ENCODE assay signal across 7 cellular contexts in the genomic region with DNA sequence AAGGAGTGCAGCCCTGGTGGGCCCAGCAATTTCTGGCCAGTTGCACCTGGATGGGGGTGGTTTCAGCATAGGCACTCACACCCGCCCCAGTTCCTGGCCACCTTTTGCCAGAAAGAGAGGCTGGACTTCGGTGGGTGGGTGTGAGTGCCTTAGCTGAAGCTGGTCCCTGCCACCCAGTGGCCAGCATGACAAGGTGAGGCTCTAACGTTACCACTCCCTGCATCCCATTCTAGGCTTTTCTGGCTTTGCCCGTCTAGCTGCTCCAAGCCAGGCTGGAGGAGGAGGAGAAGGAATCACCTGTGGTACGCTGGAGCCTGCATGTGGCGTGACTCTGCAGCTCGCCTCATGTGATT. TPM values are rescaled to one million over a fixed set of nuclear protein-coding genes. Genes with fewer than 3 reads are reported as not detected.
DNase-seq lines count a peak whose midpoint lies in the region; ATAC-seq, FAIRE-seq and TF ChIP-seq lines count a peak whose summit lies in the region.
"Not testable (repeated sequence)": the region's sequence is repeated elsewhere in the genome, so short reads cannot be mapped to it uniquely, and the experiment has no call there.
"Had no signal": no experiment of that assay in that cellular context is flagged by ENCODE, and none has a peak within 500 bp of the region (broad histone marks: within the 10 kb centered on the region; RNA-seq: fewer than 3 reads in every experiment).

No MANE protein-coding gene starts in this region.

- not testable (repeated sequence) for H3K9me3 ChIP-seq in A549; HCT116 (ENCODE audit: control insufficient read depth in 1 of 2, insufficient read depth in 1 of 2, low read depth in 1 of 2, low read length in 2 of 2); Panc1 (ENCODE audit: control insufficient read depth, insufficient read depth, low read depth, low read length); GM12878 (replicated peaks; ENCODE audit: control insufficient read depth, insufficient read depth, low read length); HepG2 (ENCODE audit: low read length)

- H3K36me3 ChIP-seq in HCT116 (ENCODE audit: control insufficient read depth in 1 of 2, insufficient read depth in 2 of 2, low read length in 2 of 2); Panc1 (ENCODE audit: control insufficient read depth, insufficient read depth, low read length); GM12878 (ENCODE audit: control insufficient read depth in 2 of 2, insufficient read depth in 2 of 2, low read length in 1 of 2); HepG2 (replicated peaks in 1 of 2; ENCODE audit: control insufficient read depth in 1 of 2, insufficient read depth in 2 of 2, low read length in 2 of 2): not testable (repeated sequence)

- ATAC-seq in A549 (peak; percentile 69 to 73; a peak in 4 of 6 replicates), HCT116 (peak; percentile 58), Panc1 (peak; percentile 84), GM12878 (peak; percentile 41; the same call in 1 of the 3 replicates), HepG2 (peak; percentile 89)
- peak; percentile 37 for ATAC-seq in stimulated activated effector memory CD8-positive, alpha-beta T cell treated with anti-CD3 and anti-CD28 coated beads, Interleukin-12 subunit alpha, Interleukin-12 subunit beta, amount 100 ng/mL, for 72 hours

- H3K4me3 ChIP-seq in A549; HCT116 (replicated peaks in 1 of 2; ENCODE audit: low read depth in 1 of 2, low read length in 2 of 2); Panc1 (ENCODE audit: low read depth in 2 of 2, low read length in 2 of 2); GM12878; HepG2 (replicated peaks in 1 of 3; ENCODE audit: insufficient read depth in 1 of 3, low read depth in 2 of 3, low read length in 3 of 3): not testable (repeated sequence)

- not testable (repeated sequence) for H3K4me3 Mint-ChIP-seq in stimulated activated effector memory CD8-positive, alpha-beta T cell treated with anti-CD3 and anti-CD28 coated beads, Interleukin-12 subunit alpha, Interleukin-12 subunit beta, amount 100 ng/mL, for 72 hours

- not testable (repeated sequence) for DNase-seq in A549 (ENCODE audit: low read depth in 1 of 2, low spot score in 1 of 2); HCT116 (ENCODE audit: low read depth, low spot score); Panc1 (ENCODE audit: low read depth, low spot score); GM12878 (ENCODE audit: low read depth, low spot score); HepG2 (ENCODE audit: low spot score); stimulated activated effector memory CD8-positive, alpha-beta T cell treated with anti-CD3 and anti-CD28 coated beads, Interleukin-12 subunit alpha, Interleukin-12 subunit beta, amount 100 ng/mL, for 72 hours (ENCODE audit: low spot score in 2 of 2)

- TF ChIP-seq POLR2A in A549 (IDR thresholded peaks at IDR 0.05; ENCODE audit: low read length); HCT116 (IDR thresholded peaks at IDR 0.05; ENCODE audit: borderline replicate concordance, extremely low read depth, insufficient read depth, insufficient read length); GM12878 (IDR thresholded peaks at IDR 0.05; ENCODE audit: low read depth, low read length); HepG2 (IDR thresholded peaks at IDR 0.05; ENCODE audit: insufficient read depth in 1 of 2, low read depth in 2 of 2, low read length in 2 of 2): not testable (repeated sequence)

- H3K9me2 ChIP-seq in HCT116 (ENCODE audit: insufficient read depth): not testable (repeated sequence)

- H3K27ac Mint-ChIP-seq in stimulated activated effector memory CD8-positive, alpha-beta T cell treated with anti-CD3 and anti-CD28 coated beads, Interleukin-12 subunit alpha, Interleukin-12 subunit beta, amount 100 ng/mL, for 72 hours: not testable (repeated sequence)

- H3K4me1 ChIP-seq in A549; HCT116 (ENCODE audit: control insufficient read depth in 1 of 2, insufficient read depth in 2 of 2, low read length in 2 of 2); Panc1 (ENCODE audit: control insufficient read depth, insufficient read depth, low read length); GM12878 (ENCODE audit: control insufficient read depth, insufficient read depth, low read length); HepG2 (ENCODE audit: insufficient read depth, low read length): not testable (repeated sequence)

- not testable (repeated sequence) for H3K27ac ChIP-seq in A549; HCT116 (ENCODE audit: low read depth, low read length); Panc1 (ENCODE audit: low read length); GM12878 (ENCODE audit: control insufficient read depth, insufficient read depth); HepG2 (ENCODE audit: extremely low read length, insufficient read depth, low read length)

- not testable (repeated sequence) for BruUV-seq in HCT116 (replicated peaks; lab: Mats Ljungman, UMichigan); Panc1 (replicated peaks; lab: Mats Ljungman, UMichigan); GM12878 (replicated peaks; lab: Mats Ljungman, UMichigan); HepG2 (replicated peaks; lab: Mats Ljungman, UMichigan)

- not testable (repeated sequence) for H2AFZ ChIP-seq in HCT116 (ENCODE audit: low read depth, low read length, poor library complexity, severe bottlenecking); GM12878 (ENCODE audit: control insufficient read depth, low read depth, low read length); HepG2 (ENCODE audit: low read length)

- intact Hi-C loops in HCT116 (cut with micrococcal nuclease); Panc1 (cut with micrococcal nuclease; ENCODE audit: unreplicated experiment); HepG2 (cut with micrococcal nuclease; ENCODE audit: unreplicated experiment): not testable (repeated sequence)
- intact Hi-C loops in GM12878 (cut with micrococcal nuclease; ENCODE audit: unreplicated experiment): loop anchor here (5.0 kb wide), 1 partner anchor 1412 kb away; no protein-coding TSS in a partner anchor

- H3K4me2 ChIP-seq in A549; HCT116 (ENCODE audit: low read length); GM12878 (ENCODE audit: control insufficient read depth, insufficient read depth); HepG2 (ENCODE audit: low read depth, low read length): not testable (repeated sequence)

- not testable (repeated sequence) for H3K9ac ChIP-seq in HCT116 (ENCODE audit: low read length); GM12878 (ENCODE audit: control insufficient read depth, insufficient read depth, low read length); HepG2 (ENCODE audit: insufficient read depth, low read depth, low read length)

- H3K36me3 Mint-ChIP-seq in stimulated activated effector memory CD8-positive, alpha-beta T cell treated with anti-CD3 and anti-CD28 coated beads, Interleukin-12 subunit alpha, Interleukin-12 subunit beta, amount 100 ng/mL, for 72 hours: not testable (repeated sequence)

- SMC1A ChIA-PET in GM12878 (lab: Charles Lee; ENCODE audit: uncharacterized antibody, unreplicated experiment): not testable (repeated sequence)

- not testable (repeated sequence) for TF ChIP-seq CTCF in A549 (IDR thresholded peaks at IDR 0.05); HCT116 (IDR thresholded peaks at IDR 0.05 in 2 of 3, conservative IDR thresholded peaks at IDR 0.05 in 1 of 3; ENCODE audit: borderline replicate concordance in 1 of 3, insufficient read depth in 1 of 3, low read depth in 2 of 3, low read length in 2 of 3); GM12878 (IDR thresholded peaks at IDR 0.05 in 2 of 3, conservative IDR thresholded peaks at IDR 0.05 in 1 of 3; ENCODE audit: control insufficient read depth in 2 of 3, extremely low read depth in 1 of 3, insufficient read depth in 1 of 3, low read depth in 3 of 3, low read length in 3 of 3); HepG2 (CRISPR knock-in tag; IDR thresholded peaks at IDR 0.05)
- TF ChIP-seq CTCF in Panc1 (IDR thresholded peaks at IDR 0.05): peak; percentile 16; the same call in 1 of the 2 replicates

- TF ChIP-seq EP300 in A549 (IDR thresholded peaks at IDR 0.05); GM12878 (IDR thresholded peaks at IDR 0.05; ENCODE audit: borderline replicate concordance in 1 of 2, control insufficient read depth in 1 of 2, low read depth in 2 of 2, low read length in 2 of 2); HepG2 (IDR thresholded peaks at IDR 0.05; ENCODE audit: low read depth in 2 of 2, low read length in 2 of 2); HepG2 (CRISPR knock-in tag; IDR thresholded peaks at IDR 0.05; ENCODE audit: borderline replicate concordance): not testable (repeated sequence)

- not testable (repeated sequence) for FAIRE-seq in A549 (lab: Jason Lieb, UNC); GM12878 (lab: Jason Lieb, UNC); HepG2 (lab: Jason Lieb, UNC)

- H4K20me1 ChIP-seq in HCT116 (ENCODE audit: insufficient read depth); GM12878 (ENCODE audit: control insufficient read depth, insufficient read depth); HepG2 (ENCODE audit: insufficient read depth, low read length): not testable (repeated sequence)

- H3K4me1 Mint-ChIP-seq in stimulated activated effector memory CD8-positive, alpha-beta T cell treated with anti-CD3 and anti-CD28 coated beads, Interleukin-12 subunit alpha, Interleukin-12 subunit beta, amount 100 ng/mL, for 72 hours: not testable (repeated sequence)

- CTCF ChIA-PET in A549 (lab: Yijun Ruan, JAX); HCT116 (lab: Charles Lee); Panc1 (lab: Charles Lee); GM12878 (lab: Yijun Ruan, JAX); HepG2 (lab: Yijun Ruan, JAX; ENCODE audit: low intra/inter-chr PET ratio, low total read pairs): not testable (repeated sequence)

- RAD21 ChIA-PET in HCT116 (lab: Charles Lee; ENCODE audit: low non-redundant PET in 1 of 2, low total read pairs in 2 of 2, uncharacterized antibody in 2 of 2, unreplicated experiment in 2 of 2); GM12878 (lab: Charles Lee; ENCODE audit: unreplicated experiment): not testable (repeated sequence)

- POLR2A ChIA-PET in A549 (lab: Yijun Ruan, JAX); HCT116 (lab: Charles Lee); Panc1 (lab: Charles Lee); GM12878 (lab: Charles Lee); HepG2 (lab: Yijun Ruan, JAX): not testable (repeated sequence)

- not testable (repeated sequence) for H3K79me2 ChIP-seq in HCT116 (ENCODE audit: insufficient read depth, low read length); GM12878 (ENCODE audit: control insufficient read depth, insufficient read depth, low read length); HepG2 (ENCODE audit: insufficient read depth, low read length)

- H3K27me3 ChIP-seq in HCT116 (ENCODE audit: insufficient read depth, low read length) (peaks cover 41% of the 10 kb centered on the region), Panc1 (ENCODE audit: control insufficient read depth, insufficient read depth, low read length) (peaks cover 16% of the 10 kb centered on the region), HepG2 (ENCODE audit: control insufficient read depth in 1 of 2, insufficient read depth in 2 of 2, low read length in 2 of 2) (peaks cover 0 to 15% of the 10 kb centered on the region in 2 experiments; a peak in 3 of 5 replicates)
- H3K27me3 ChIP-seq in GM12878 (replicated peaks in 1 of 2; ENCODE audit: control insufficient read depth in 2 of 2, insufficient read depth in 2 of 2, low read length in 1 of 2): not testable (repeated sequence)

- TF ChIP-seq RAD21 in A549 (conservative IDR thresholded peaks at IDR 0.05 in 1 of 2, IDR thresholded peaks at IDR 0.05 in 1 of 2); HCT116 (IDR thresholded peaks at IDR 0.05; ENCODE audit: low read depth); GM12878 (IDR thresholded peaks at IDR 0.05; ENCODE audit: insufficient read depth, low read depth, low read length); HepG2 (CRISPR knock-in tag; IDR thresholded peaks at IDR 0.05): not testable (repeated sequence)

- not testable (repeated sequence) for H3K9me3 Mint-ChIP-seq in stimulated activated effector memory CD8-positive, alpha-beta T cell treated with anti-CD3 and anti-CD28 coated beads, Interleukin-12 subunit alpha, Interleukin-12 subunit beta, amount 100 ng/mL, for 72 hours

- in situ Hi-C loops in Panc1 (cut with HindIII; ENCODE audit: low pct_unique_long_range_greater_than_20kb, low sequenced_read_pairs); GM12878 (cut with MboI); HepG2 (cut with HindIII; ENCODE audit: extremely low pct_ligation_motif_present, low pct_unique_long_range_greater_than_20kb): not testable (repeated sequence)

- 40% methylated on average over 1 of the region's 7 CpGs for WGBS in A549 (ENCODE audit: missing lambda C conversion rate)
- WGBS in GM12878 (ENCODE audit: insufficient coverage, insufficient replicate concordance, low lambda C conversion rate, missing lambda C conversion rate): 90% methylated on average over 3 of the region's 7 CpGs
- 13% methylated on average over 3 of the region's 7 CpGs for WGBS in HepG2 (ENCODE audit: low lambda C conversion rate)

RNA-seq across cellular contexts. Expression of gene CCDC74A, which starts 17.1 kb away (rescaled TPM):
- 11.7 and 12.5 TPM in 2 replicates for polyA plus RNA-seq in A549 (2011; rRNA removed)
- polyA plus RNA-seq in A549 (2012; cell fraction: cytosol; rRNA removed): 25.0 and 30.1 TPM in 2 replicates
- polyA plus RNA-seq in A549 (2012; cell fraction: nucleus; rRNA removed): 81.0 and 92.7 TPM in 2 replicates
- polyA plus RNA-seq in A549 (2017; fragmentation: RNase III; extraction: RNeasy Plus Mini Kit Qiagen cat#74134 plus additional on column Dnase treatment): 9.9 to 11.8 TPM (median 11.1 TPM) in 3 replicates
- polyA minus RNA-seq in A549 (2011; rRNA and poly(A)+ RNA removed): 3.5 and 6.1 TPM in 2 replicates
- 13.6 TPM for total RNA-seq in HCT116 (2021; ENCODE audit: unreplicated experiment)
- 9.8 and 12.8 TPM in 2 replicates for polyA plus RNA-seq in HCT116 (2012)
- total RNA-seq in Panc1 (2021; ENCODE audit: unreplicated experiment): 29.9 TPM
- polyA plus RNA-seq in Panc1 (2012; ENCODE audit: insufficient read length): 31.6 TPM
- total RNA-seq in GM12878 (2013; cell fraction: nucleolus; rRNA removed): 67.5 and 85.0 TPM in 2 replicates
- total RNA-seq in GM12878 (2014; rRNA removed): 98.8 and 101 TPM in 2 replicates
- total RNA-seq in GM12878 (2014; rRNA removed; fragmentation: Illumina TruSeq; extraction: Trizol): 55.5 and 57.8 TPM in 2 replicates
- total RNA-seq in GM12878 (2021): 68.0 and 71.9 TPM in 2 replicates
- polyA plus RNA-seq in GM12878 (2011; ENCODE audit: low read depth): 18.5 TPM
- polyA plus RNA-seq in GM12878 (2011; rRNA removed): 42.1 and 61.8 TPM in 2 replicates
- 57.4 and 91.9 TPM in 2 replicates for polyA plus RNA-seq in GM12878 (2011; cell fraction: cytosol; rRNA removed)
- 340 and 345 TPM in 2 replicates for polyA plus RNA-seq in GM12878 (2011; cell fraction: nucleus; rRNA removed)
- polyA plus RNA-seq in GM12878 (2012): 40.4 and 54.9 TPM in 2 replicates
- polyA plus RNA-seq in GM12878 (2014; fragmentation: Illumina TruSeq; extraction: Trizol): 19.1 and 55.9 TPM in 2 replicates
- 10 to 100 TPM; 14.3 to 21.5 TPM for polyA plus RNA-seq in GM12878 (2014; fragmentation: Nextera tagmentation; extraction: Ambion mirVana)
- 133 and 141 TPM in 2 replicates for polyA plus RNA-seq in GM12878 (2014; rRNA removed)
- polyA plus RNA-seq in GM12878 (2016; fragmentation: Nextera tagmentation; extraction: Ambion mirVana): 10 to 100 TPM; 66.6 to 73.9 TPM
- 16.2 and 30.6 TPM in 2 replicates for polyA minus RNA-seq in GM12878 (2011; rRNA and poly(A)+ RNA removed)
- 16.0 and 18.8 TPM in 2 replicates for polyA minus RNA-seq in GM12878 (2011; cell fraction: cytosol; rRNA and poly(A)+ RNA removed)
- 42.8 and 54.7 TPM in 2 replicates for polyA minus RNA-seq in GM12878 (2011; cell fraction: nucleus; rRNA and poly(A)+ RNA removed)
- 0.15 TPM in 1 of 2 replicates, not detected in the other for total RNA-seq in HepG2 (2016; rRNA removed; fragmentation: Illumina TruSeq; extraction: Trizol)
- total RNA-seq in HepG2 (2016; cell fraction: cytosol; rRNA removed; fragmentation: Illumina TruSeq; extraction: Trizol; ENCODE audit: low read depth): 0.35 and 0.40 TPM in 2 replicates
- 0.15 TPM in 1 of 2 replicates, not detected in the other for total RNA-seq in HepG2 (2016; cell fraction: insoluble cytoplasmic fraction; rRNA removed; fragmentation: Illumina TruSeq; extraction: Trizol)
- total RNA-seq in HepG2 (2016; cell fraction: membrane; rRNA removed; fragmentation: Illumina TruSeq; extraction: Trizol): 0.28 and 0.46 TPM in 2 replicates
- not detected in 2 replicates for total RNA-seq in HepG2 (2016; cell fraction: nucleus; rRNA removed; fragmentation: Illumina TruSeq; extraction: Trizol)
- polyA plus RNA-seq in HepG2 (2011; rRNA removed): 0.17 and 0.18 TPM in 2 replicates
- 0.04 TPM in 1 of 2 replicates, not detected in the other for polyA plus RNA-seq in HepG2 (2011; cell fraction: cytosol; rRNA removed)
- polyA plus RNA-seq in HepG2 (2011; cell fraction: nucleus; rRNA removed): 0.57 and 0.92 TPM in 2 replicates
- not detected in 2 replicates for polyA plus RNA-seq in HepG2 (2012)
- 0.22 and 0.25 TPM in 2 replicates for polyA plus RNA-seq in HepG2 (2016; cell fraction: cytosol; fragmentation: Illumina TruSeq; extraction: Trizol; ENCODE audit: low read depth)
- polyA plus RNA-seq in HepG2 (2016; cell fraction: insoluble cytoplasmic fraction; fragmentation: Illumina TruSeq; extraction: Trizol; ENCODE audit: low read depth): not detected in 2 replicates
- 0.19 and 0.52 TPM in 2 replicates for polyA plus RNA-seq in HepG2 (2016; cell fraction: membrane; fragmentation: Illumina TruSeq; extraction: Trizol; ENCODE audit: low read depth)
- polyA plus RNA-seq in HepG2 (2016; cell fraction: nucleus; fragmentation: Illumina TruSeq; extraction: Trizol; ENCODE audit: insufficient read depth, low read depth): 0.51 TPM in 1 of 2 replicates, not detected in the other
- 0.14 and 0.47 TPM in 2 replicates for polyA minus RNA-seq in HepG2 (2011; rRNA and poly(A)+ RNA removed; ENCODE audit: low replicate concordance)
- not detected in 2 replicates for polyA minus RNA-seq in HepG2 (2011; cell fraction: cytosol; rRNA and poly(A)+ RNA removed)
- 0.62 TPM in 1 of 2 replicates, not detected in the other for polyA minus RNA-seq in HepG2 (2011; cell fraction: nucleus; rRNA and poly(A)+ RNA removed)
- polyA plus RNA-seq: CD14-positive monocyte had no signal

RNA-seq across cellular contexts. Expression of gene MZT2A, which starts 52.6 kb away (rescaled TPM):
- polyA plus RNA-seq in A549 (2011; rRNA removed) (58.1 and 69.2 TPM in 2 replicates), A549 (2017; fragmentation: RNase III; extraction: RNeasy Plus Mini Kit Qiagen cat#74134 plus additional on column Dnase treatment) (118 to 129 TPM (median 119 TPM) in 3 replicates), GM12878 (2011; rRNA removed) (66.4 and 116 TPM in 2 replicates), GM12878 (2014; fragmentation: Illumina TruSeq; extraction: Trizol) (4.8 and 15.6 TPM in 2 replicates), GM12878 (2014; fragmentation: Nextera tagmentation; extraction: Ambion mirVana) (10 to 100 TPM in 1 of 2 experiments, 1 to 10 TPM in 1; 6.3 to 23.7 TPM), GM12878 (2014; rRNA removed) (281 and 354 TPM in 2 replicates), GM12878 (2016; fragmentation: Nextera tagmentation; extraction: Ambion mirVana) (100 to 1,000 TPM; 186 to 231 TPM), HepG2 (2011; rRNA removed) (205 and 221 TPM in 2 replicates)
- 320 and 378 TPM in 2 replicates for polyA plus RNA-seq in A549 (2012; cell fraction: cytosol; rRNA removed)
- 233 and 288 TPM in 2 replicates for polyA plus RNA-seq in A549 (2012; cell fraction: nucleus; rRNA removed)
- polyA minus RNA-seq in A549 (2011; rRNA and poly(A)+ RNA removed): 10.9 and 15.9 TPM in 2 replicates
- total RNA-seq in HCT116 (2021; ENCODE audit: unreplicated experiment) (203 TPM), Panc1 (2021; ENCODE audit: unreplicated experiment) (143 TPM), GM12878 (2014; rRNA removed) (294 and 325 TPM in 2 replicates), GM12878 (2014; rRNA removed; fragmentation: Illumina TruSeq; extraction: Trizol) (41.5 and 56.6 TPM in 2 replicates), GM12878 (2021) (263 and 267 TPM in 2 replicates), HepG2 (2016; rRNA removed; fragmentation: Illumina TruSeq; extraction: Trizol) (291 and 349 TPM in 2 replicates)
- 360 and 421 TPM in 2 replicates for polyA plus RNA-seq in HCT116 (2012)
- polyA plus RNA-seq in Panc1 (2012; ENCODE audit: insufficient read length): 282 TPM
- 59.4 and 61.8 TPM in 2 replicates for total RNA-seq in GM12878 (2013; cell fraction: nucleolus; rRNA removed)
- polyA plus RNA-seq in GM12878 (2011; ENCODE audit: low read depth): 118 TPM
- 111 and 247 TPM in 2 replicates for polyA plus RNA-seq in GM12878 (2011; cell fraction: cytosol; rRNA removed)
- polyA plus RNA-seq in GM12878 (2011; cell fraction: nucleus; rRNA removed): 81.1 and 84.7 TPM in 2 replicates
- 230 and 269 TPM in 2 replicates for polyA plus RNA-seq in GM12878 (2012)
- 14.8 and 40.5 TPM in 2 replicates for polyA minus RNA-seq in GM12878 (2011; rRNA and poly(A)+ RNA removed)
- polyA minus RNA-seq in GM12878 (2011; cell fraction: cytosol; rRNA and poly(A)+ RNA removed): 21.4 and 22.8 TPM in 2 replicates
- 21.6 and 39.8 TPM in 2 replicates for polyA minus RNA-seq in GM12878 (2011; cell fraction: nucleus; rRNA and poly(A)+ RNA removed)
- total RNA-seq in HepG2 (2016; cell fraction: cytosol; rRNA removed; fragmentation: Illumina TruSeq; extraction: Trizol; ENCODE audit: low read depth): 428 and 487 TPM in 2 replicates
- total RNA-seq in HepG2 (2016; cell fraction: insoluble cytoplasmic fraction; rRNA removed; fragmentation: Illumina TruSeq; extraction: Trizol): 289 and 347 TPM in 2 replicates
- total RNA-seq in HepG2 (2016; cell fraction: membrane; rRNA removed; fragmentation: Illumina TruSeq; extraction: Trizol): 466 and 543 TPM in 2 replicates
- 119 and 151 TPM in 2 replicates for total RNA-seq in HepG2 (2016; cell fraction: nucleus; rRNA removed; fragmentation: Illumina TruSeq; extraction: Trizol)
- 115 and 305 TPM in 2 replicates for polyA plus RNA-seq in HepG2 (2011; cell fraction: cytosol; rRNA removed)
- 112 and 128 TPM in 2 replicates for polyA plus RNA-seq in HepG2 (2011; cell fraction: nucleus; rRNA removed)
- polyA plus RNA-seq in HepG2 (2012): 143 and 187 TPM in 2 replicates
- 374 and 433 TPM in 2 replicates for polyA plus RNA-seq in HepG2 (2016; cell fraction: cytosol; fragmentation: Illumina TruSeq; extraction: Trizol; ENCODE audit: low read depth)
- polyA plus RNA-seq in HepG2 (2016; cell fraction: insoluble cytoplasmic fraction; fragmentation: Illumina TruSeq; extraction: Trizol; ENCODE audit: low read depth): 239 and 240 TPM in 2 replicates
- 346 and 362 TPM in 2 replicates for polyA plus RNA-seq in HepG2 (2016; cell fraction: membrane; fragmentation: Illumina TruSeq; extraction: Trizol; ENCODE audit: low read depth)
- polyA plus RNA-seq in HepG2 (2016; cell fraction: nucleus; fragmentation: Illumina TruSeq; extraction: Trizol; ENCODE audit: insufficient read depth, low read depth): 193 and 199 TPM in 2 replicates
- 27.1 and 58.6 TPM in 2 replicates for polyA minus RNA-seq in HepG2 (2011; rRNA and poly(A)+ RNA removed; ENCODE audit: low replicate concordance)
- polyA minus RNA-seq in HepG2 (2011; cell fraction: cytosol; rRNA and poly(A)+ RNA removed): 43.0 and 50.7 TPM in 2 replicates
- polyA minus RNA-seq in HepG2 (2011; cell fraction: nucleus; rRNA and poly(A)+ RNA removed): 27.1 and 31.8 TPM in 2 replicates

Comparison
In these comparisons a context has a peak if more than half of its experiments do, and no peak if none do; other contexts are left out.
1. ATAC-seq: peak in every context shown above with its lines; median percentile 89 in HepG2; 84 in Panc1; 71 in A549; 58 in HCT116; 41 in GM12878; 37 in stimulated activated effector memory CD8-positive, alpha-beta T cell treated with anti-CD3 and anti-CD28 coated beads, Interleukin-12 subunit alpha, Interleukin-12 subunit beta, amount 100 ng/mL, for 72 hours.